Comparison of ENCODE assay signal across 8 cellular contexts in the genomic region with DNA sequence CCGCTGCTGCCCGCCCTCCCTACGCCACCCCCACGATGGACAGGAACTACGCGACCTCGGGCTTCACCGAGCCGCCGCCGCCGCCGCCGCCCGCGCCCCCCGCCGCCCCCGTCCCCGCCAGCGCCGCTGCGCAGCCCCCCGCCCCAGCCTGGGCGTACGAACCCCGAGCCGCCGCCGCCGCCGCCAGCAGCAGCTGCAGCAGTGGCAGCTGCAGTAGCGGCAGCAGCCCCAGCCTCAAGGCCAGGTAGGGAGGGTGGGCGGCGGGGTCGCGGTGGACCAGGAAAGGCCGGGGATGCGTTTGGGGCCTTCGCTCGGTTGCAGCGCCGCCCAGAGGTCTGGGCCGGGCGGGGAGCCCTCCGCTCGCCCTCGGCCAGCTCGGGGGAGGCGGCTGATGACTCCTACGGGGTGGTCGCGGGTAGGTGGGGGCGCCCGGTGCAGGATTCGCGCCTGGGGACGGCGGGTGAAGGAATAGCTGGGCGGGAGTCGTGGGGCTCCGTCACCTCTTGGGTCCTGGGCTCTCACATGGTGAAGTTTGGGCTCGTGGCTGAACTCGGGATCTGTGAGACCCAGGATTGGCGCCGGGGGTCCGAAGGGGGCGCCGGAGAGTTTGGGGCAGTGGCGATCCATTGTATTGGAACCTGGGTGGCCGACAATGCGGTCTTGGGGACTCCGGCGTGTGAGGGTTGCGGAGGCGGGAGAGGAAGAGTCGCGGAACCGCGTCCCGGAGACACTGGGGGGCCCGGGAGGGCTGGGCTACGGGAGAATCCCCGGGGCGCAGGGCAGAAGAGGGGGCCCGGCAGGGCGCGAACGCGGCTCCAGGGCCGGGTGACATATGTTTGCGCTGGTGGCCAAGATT. TPM values are rescaled to one million over a fixed set of nuclear protein-coding genes. Genes with fewer than 3 reads are reported as not detected.
A peak's percentile ranks its signal among the peaks of the same experiment; 100 is the strongest.
DNase-seq lines count a peak whose midpoint lies in the region; ATAC-seq and TF ChIP-seq lines count a peak whose summit lies in the region.

No MANE protein-coding gene starts in this region.

- H3K4me1 ChIP-seq in HUES64 (ENCODE audit: insufficient read depth, low read length) (peaks cover 35% of the 10 kb centered on the region), body of pancreas (peaks cover 23% of the 10 kb centered on the region)

- peak; percentile 23 to 42 (median 39) for TF ChIP-seq CTCF in body of pancreas (IDR thresholded peaks at IDR 0.05)

- H3K9me3 ChIP-seq in HUES64 (ENCODE audit: insufficient read depth, low read depth, low read length) (peaks cover 5% of the 10 kb centered on the region; the same call in 1 of the 2 replicates), body of pancreas (no peaks in the 10 kb centered on the region), iPS-18c (ENCODE audit: control insufficient read depth, insufficient read depth, low read length) (no peaks in the 10 kb centered on the region)

- H3K27ac ChIP-seq in HUES64 (ENCODE audit: low read depth, low read length) (peak overlapping the region; percentile 100), body of pancreas (peak overlapping the region; percentile 89 to 98 (median 96)), skin epidermis (peak overlapping the region; percentile 87 to 99 (median 96))

- intact Hi-C loops in body of pancreas (cut with DNase I), result no loop called here

- TF ChIP-seq POLR2A in body of pancreas (IDR thresholded peaks at IDR 0.05), result no peak

- no peaks in the 10 kb centered on the region for H3K27me3 ChIP-seq in HUES64 (ENCODE audit: insufficient read depth, low read length)
- H3K27me3 ChIP-seq in body of pancreas, result no peaks in the 10 kb centered on the region

- peaks cover 12% of the 10 kb centered on the region for H3K36me3 ChIP-seq in HUES64 (ENCODE audit: insufficient read depth, low read length)
- H3K36me3 ChIP-seq in body of pancreas (replicated peaks in 1 of 2; ENCODE audit: insufficient read depth in 1 of 2, low read depth in 2 of 2), result no peaks in the 10 kb centered on the region

- H3K9ac ChIP-seq in HUES64 (ENCODE audit: low read depth, low read length), result peak overlapping the region; percentile 96

- WGBS in HUES64, result under 1% methylated on average over 91 of the region's 92 CpGs
- WGBS in body of pancreas, 2 donors, result 1% methylated on average over 26 to 80 of the region's 92 CpGs

- H3K4me3 ChIP-seq in HUES64 (ENCODE audit: low read length) (peak overlapping the region; percentile 93), body of pancreas (peak overlapping the region; percentile 92 to 96), iPS-18c (ENCODE audit: insufficient read depth, low read depth, low read length) (peak overlapping the region; percentile 87), skin epidermis (peak overlapping the region; percentile 82 to 98 (median 91))

- ATAC-seq in GM21423 (IDR thresholded peaks at IDR 0.05; ENCODE audit: unreplicated experiment), result peak; percentile 29
- ATAC-seq in body of pancreas, result peak; percentile 50

- DNase-seq in Daoy (ENCODE audit: low read depth) (peak; percentile 61), T-helper 22 cell (ENCODE audit: low read depth) (peak; percentile 21), body of pancreas (peak; percentile 53 to 67 (median 58)), T1000 (lab: John Stamatoyannopoulos, UW) (no peak)

RNA-seq across cellular contexts. Expression of a gene that starts 0.7 kb away (rescaled TPM):
- 15.6 and 18.6 TPM in 2 replicates for total RNA-seq in Daoy (2014; rRNA removed; shearing (Covaris generic))
- 52.1 TPM for polyA plus RNA-seq in HUES64 (2013, experiment 1 of 2)
- polyA plus RNA-seq in HUES64 (2013, experiment 2 of 2), result 47.2 TPM
- total RNA-seq in body of pancreas, result 10 to 100 TPM; 27.7 to 36.1 TPM
